ENCODE assay signal across 8 cellular contexts in the genomic region with DNA sequence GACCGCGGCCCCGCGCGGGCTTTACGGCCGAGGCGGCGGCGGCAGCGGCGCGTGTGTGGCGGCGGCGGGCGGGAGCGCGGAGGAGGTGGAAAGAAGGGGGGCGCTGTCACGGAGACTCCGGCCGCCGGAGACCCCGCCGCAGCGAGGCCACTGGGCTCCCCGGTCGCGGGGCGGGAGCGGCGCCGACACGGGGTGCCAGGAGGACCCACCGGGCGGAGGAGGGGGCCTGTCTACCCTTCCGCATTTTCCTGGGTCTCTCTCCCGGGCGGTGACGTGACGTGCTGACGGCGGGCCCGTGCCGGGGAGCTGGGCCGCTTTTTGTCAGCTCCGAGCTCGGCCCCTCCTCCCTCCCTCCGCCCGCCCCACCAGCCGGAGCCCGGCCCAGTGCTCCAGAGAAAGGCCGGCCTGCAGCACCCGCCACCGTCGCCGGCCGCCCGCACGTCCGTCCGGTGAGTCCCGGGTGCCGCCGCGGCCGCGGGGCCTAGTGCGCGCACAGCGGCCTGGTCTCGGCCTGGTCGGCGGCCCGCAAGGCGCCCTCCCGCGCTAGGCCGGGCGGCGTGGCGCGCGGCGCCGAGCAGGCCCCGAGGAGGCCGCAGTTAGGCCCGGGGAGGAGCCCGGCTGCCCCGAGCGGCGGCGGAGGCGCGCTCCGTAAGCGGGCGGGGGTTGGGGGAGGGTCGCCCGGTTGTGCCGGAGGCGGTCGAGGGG. TPM values are rescaled to one million over a fixed set of nuclear protein-coding genes. Genes with fewer than 3 reads are reported as not detected.
DNase-seq lines count a peak whose midpoint lies in the region; ATAC-seq and TF ChIP-seq lines count a peak whose summit lies in the region.

TSS of gene ZFX (plus strand) at position 384 of the 705 bp plus-strand sequence. CDS start 23,014 bp downstream, outside the sequence.

- TF ChIP-seq POLR2A in esophagus muscularis mucosa (IDR thresholded peaks at IDR 0.05; ENCODE audit: low read depth) = peak; percentile 40

- H3K4me3 ChIP-seq in esophagus muscularis mucosa = peak within 1 kb of the TSS; percentile 64 to 88 (median 74)

- H3K27me3 Mint-ChIP-seq in activated T-cell treated with anti-CD3 and anti-CD28 coated beads, Interleukin-2, amount 50 U/mL, for 24 hours = no peaks in the 10 kb centered on the region
- H3K27me3 Mint-ChIP-seq in naive B cell = no peaks in the 10 kb centered on the region

- H3K36me3 Mint-ChIP-seq in activated T-cell treated with anti-CD3 and anti-CD28 coated beads, Interleukin-2, amount 50 U/mL, for 24 hours (ENCODE audit: low read depth) = peaks cover 44% of the 10 kb centered on the region
- peaks cover 0 to 6% of the 10 kb centered on the region in 2 donors for H3K36me3 Mint-ChIP-seq in naive B cell

- TF ChIP-seq CTCF in esophagus muscularis mucosa (IDR thresholded peaks at IDR 0.05) = peak in 1 of 3 experiments; percentile 30

- peaks cover 68% of the 10 kb centered on the region for H3K4me1 Mint-ChIP-seq in activated T-cell treated with anti-CD3 and anti-CD28 coated beads, Interleukin-2, amount 50 U/mL, for 24 hours (ENCODE audit: low read depth)
- peaks cover 31 to 72% (median 40%) of the 10 kb centered on the region in 3 donors for H3K4me1 Mint-ChIP-seq in naive B cell

- 0% methylated on average over 5 of the region's 105 CpGs for WGBS in esophagus muscularis mucosa

- no peaks in the 10 kb centered on the region for H3K9me3 Mint-ChIP-seq in activated T-cell treated with anti-CD3 and anti-CD28 coated beads, Interleukin-2, amount 50 U/mL, for 24 hours
- H3K9me3 Mint-ChIP-seq in naive B cell = no peaks in the 10 kb centered on the region

- peak; percentile 61 for DNase-seq in NCI-H748 (lab: John Stamatoyannopoulos, UW; ENCODE audit: unreplicated experiment)
- DNase-seq in NCI-H748 treated with DMSO at 0.1 percent for 48 hours (lab: John Stamatoyannopoulos, UW) = no peak
- peak; percentile 44 for DNase-seq in NOMO-1 treated with DMSO at 0.1 percent for 48 hours (lab: John Stamatoyannopoulos, UW; ENCODE audit: unreplicated experiment)
- peak; percentile 87 for DNase-seq in activated T-cell treated with anti-CD3 and anti-CD28 coated beads, Interleukin-2, amount 50 U/mL, for 24 hours
- no peak for DNase-seq in esophagus muscularis mucosa (ENCODE audit: extremely low spot score)
- peak; percentile 82 for DNase-seq in naive B cell
- peak; percentile 45 to 93 (median 72) for DNase-seq in stimulated activated naive CD4-positive, alpha-beta T cell (lab: John Stamatoyannopoulos, UW)

- no peaks in the 10 kb centered on the region for H3K9me3 ChIP-seq in esophagus muscularis mucosa

- H3K36me3 ChIP-seq in esophagus muscularis mucosa = no peaks in the 10 kb centered on the region

- peak within 1 kb of the TSS; percentile 97 for H3K27ac Mint-ChIP-seq in activated T-cell treated with anti-CD3 and anti-CD28 coated beads, Interleukin-2, amount 50 U/mL, for 24 hours
- H3K27ac Mint-ChIP-seq in naive B cell = peak within 1 kb of the TSS; percentile 83 to 99 (median 98)

- ATAC-seq in HG02852 (IDR thresholded peaks at IDR 0.05; ENCODE audit: unreplicated experiment) = peak; percentile 42
- peak; percentile 54 to 57 for ATAC-seq in naive B cell (ENCODE audit: low read depth in 2 of 2)

- H3K27ac ChIP-seq in esophagus muscularis mucosa (replicated peaks in 1 of 4) = peak within 1 kb of the TSS; percentile 95 to 98 (median 96)

- intact Hi-C loops in esophagus muscularis mucosa (cut with DNase I) = loop anchor here (2.0 to 10.0 kb wide), 2 partner anchors 69 to 95 kb away; partner anchors contain the start of gene EIF2S3

- TF ChIP-seq EP300 in esophagus muscularis mucosa (IDR thresholded peaks at IDR 0.05) = no peak

- H3K4me3 Mint-ChIP-seq in activated T-cell treated with anti-CD3 and anti-CD28 coated beads, Interleukin-2, amount 50 U/mL, for 24 hours = peak within 1 kb of the TSS; percentile 87
- H3K4me3 Mint-ChIP-seq in naive B cell = peak within 1 kb of the TSS; percentile 82 to 98 (median 92)

- peaks cover 59 to 76% (median 66%) of the 10 kb centered on the region in 4 donors for H3K4me1 ChIP-seq in esophagus muscularis mucosa

- no peaks in the 10 kb centered on the region for H3K27me3 ChIP-seq in esophagus muscularis mucosa

RNA-seq across cellular contexts. Expression of gene ZFX, which starts in this region (rescaled TPM):
- total RNA-seq in esophagus muscularis mucosa = 10 to 100 TPM; 52.3 to 75.6 (median 66.4) TPM
- 10 to 100 TPM; 29.2 to 66.7 (median 57.8) TPM for polyA plus RNA-seq in naive B cell (ENCODE audit: low read depth in 6 of 6)

Comparison
In these comparisons a context has a peak if more than half of its experiments do, and no peak if none do; other contexts are left out.
1. DNase-seq: peak in NCI-H748 (single experiment), NOMO-1 treated with DMSO at 0.1 percent for 48 hours (single experiment), activated T-cell treated with anti-CD3 and anti-CD28 coated beads, Interleukin-2, amount 50 U/mL, for 24 hours (single experiment), naive B cell (single experiment) and stimulated activated naive CD4-positive, alpha-beta T cell (6 of 6); none in NCI-H748 treated with DMSO at 0.1 percent for 48 hours (single experiment) and esophagus muscularis mucosa (single experiment).